In the genomic region with DNA sequence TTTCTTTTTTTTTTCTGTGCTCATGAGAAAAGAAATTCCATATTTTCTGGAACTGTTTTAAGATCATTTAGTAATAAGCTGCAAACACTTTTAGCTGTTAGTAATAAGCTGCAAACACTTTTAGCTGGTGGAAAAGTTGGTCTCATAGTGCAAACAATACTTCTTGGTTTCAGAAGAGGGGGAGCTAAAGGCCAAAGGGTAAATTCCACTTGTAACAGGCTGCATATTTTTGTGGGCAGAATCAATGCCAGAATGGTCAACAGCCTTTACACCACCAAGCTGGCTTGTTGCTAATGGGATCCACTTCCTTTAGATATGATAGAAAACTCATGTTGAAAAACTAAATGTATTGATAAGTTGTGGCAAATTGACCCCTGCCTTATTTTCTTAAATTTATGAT, we compare ENCODE assay signal across 30 cellular contexts.
DNase-seq lines count a peak whose midpoint lies in the region; ATAC-seq and TF ChIP-seq lines count a peak whose summit lies in the region.
"Had no signal": no experiment of that assay in that cellular context is flagged by ENCODE, and none has a peak within 500 bp of the region (broad histone marks: within the 10 kb centered on the region; RNA-seq: fewer than 3 reads in every experiment).

No MANE protein-coding gene starts in this region.

- peak overlapping the region; percentile 16 for H3K27ac Mint-ChIP-seq in Calu3 (ENCODE audit: unreplicated experiment)
- H3K27ac Mint-ChIP-seq: activated CD4-positive, alpha-beta T cell treated with anti-CD3 and anti-CD28 coated beads, Interleukin-2, amount 10 ng/mL, durations not matched to agents 24 days and 14 days; B cell; CD8-positive, alpha-beta memory T cell; naive B cell; T-helper 2 cell treated with Interferon-gamma antibody and Interleukin-4, amounts not matched to agents 5 μg/mL and 100 μg/mL, for 36 hours had no signal

- H3K79me2 ChIP-seq in hepatocyte: no peaks in the 10 kb centered on the region
- H3K79me2 ChIP-seq: parathyroid adenoma had no signal

- no peaks in the 10 kb centered on the region for H3K27me3 ChIP-seq in hepatocyte
- H3K27me3 ChIP-seq in neuron (ENCODE audit: insufficient read depth, low read length): no peaks in the 10 kb centered on the region
- H3K27me3 ChIP-seq in left lung: no peaks in the 10 kb centered on the region
- H3K27me3 ChIP-seq: sigmoid colon had no signal

- peak; percentile 16 for DNase-seq in Calu3
- DNase-seq in astrocyte of the cerebellum (ENCODE audit: low read depth): peak; percentile 53
- DNase-seq in hepatocyte (ENCODE audit: low spot score): peak; percentile 11
- DNase-seq in NCI-H524 treated with DMSO at 0.1 percent for 48 hours (lab: John Stamatoyannopoulos, UW): no peak
- DNase-seq in NCI-H1417 (lab: John Stamatoyannopoulos, UW): no peak
- DNase-seq in left lung: no peak
- DNase-seq: activated CD4-positive, alpha-beta T cell treated with anti-CD3 and anti-CD28 coated beads, Interleukin-2, amount 10 ng/mL, durations not matched to agents 24 days and 14 days; activated naive CD4-positive, alpha-beta T cell treated with Interleukin-2 at 50 U/mL for 16 hours; activated T-cell treated with anti-CD3 and anti-CD28 coated beads, Interleukin-2, amount 50 U/mL, for 4 hours; amniotic stem cell; CD8-positive, alpha-beta memory T cell; DMS153; IMR-90; naive B cell; NCI-H1105; NCI-H2029 treated with DMSO at 0.1 percent for 48 hours; NCI-H2227 treated with DMSO at 0.1 percent for 48 hours; OCI-M1; sigmoid colon; stimulated activated CD4-positive, alpha-beta T cell treated with anti-CD3 and anti-CD28 coated beads, Interleukin-15, amount 100 ng/mL, for 24 hours; stimulated activated CD8-positive, alpha-beta memory T cell treated with anti-CD3 and anti-CD28 coated beads, Interleukin-4, amount 100 ng/mL, for 48 hours; trophoblast cell; WERI-Rb-1 had no signal

- H3K36me3 ChIP-seq in hepatocyte (replicated peaks; ENCODE audit: insufficient read depth, low read depth): no peaks in the 10 kb centered on the region
- H3K36me3 ChIP-seq in neuron (ENCODE audit: insufficient read depth, low read length): no peaks in the 10 kb centered on the region
- H3K36me3 ChIP-seq in left lung: no peaks in the 10 kb centered on the region
- H3K36me3 ChIP-seq: sigmoid colon, WERI-Rb-1 had no signal

- H3K4me2 ChIP-seq in hepatocyte: no peak overlapping the region

- CTCF ChIA-PET in Calu3 (lab: Charles Lee): no interaction called here

- no peaks in the 10 kb centered on the region for H3K9me2 ChIP-seq in hepatocyte (replicated peaks; ENCODE audit: insufficient read depth)

- H3K9me3 ChIP-seq in hepatocyte (ENCODE audit: low read depth): no peaks in the 10 kb centered on the region
- no peaks in the 10 kb centered on the region for H3K9me3 ChIP-seq in neuron (ENCODE audit: low read length)
- H3K9me3 ChIP-seq in left lung: no peaks in the 10 kb centered on the region
- H3K9me3 ChIP-seq: sigmoid colon had no signal

- no peak overlapping the region for H3K4me3 Mint-ChIP-seq in Calu3 (ENCODE audit: low read depth, unreplicated experiment)
- H3K4me3 Mint-ChIP-seq: activated CD4-positive, alpha-beta T cell treated with anti-CD3 and anti-CD28 coated beads, Interleukin-2, amount 10 ng/mL, durations not matched to agents 24 days and 14 days; activated T-cell treated with anti-CD3 and anti-CD28 coated beads, Interleukin-2, amount 50 U/mL, for 4 hours; B cell; CD8-positive, alpha-beta memory T cell; naive B cell; T-helper 2 cell treated with Interferon-gamma antibody and Interleukin-4, amounts not matched to agents 5 μg/mL and 100 μg/mL, for 36 hours had no signal

- TF ChIP-seq CTCF in Calu3 (IDR thresholded peaks at IDR 0.05; ENCODE audit: unreplicated experiment): no peak
- TF ChIP-seq CTCF in astrocyte of the cerebellum (IDR thresholded peaks at IDR 0.05; ENCODE audit: low read depth, low read length, missing control alignments): no peak
- TF ChIP-seq CTCF in hepatocyte (IDR thresholded peaks at IDR 0.05; ENCODE audit: poor library complexity): no peak
- TF ChIP-seq CTCF in left lung (IDR thresholded peaks at IDR 0.05): no peak

- no peak overlapping the region for H3K4me3 ChIP-seq in astrocyte of the cerebellum (ENCODE audit: low read depth, low read length)
- no peak overlapping the region for H3K4me3 ChIP-seq in hepatocyte
- no peak overlapping the region for H3K4me3 ChIP-seq in neuron (ENCODE audit: low read length)
- H3K4me3 ChIP-seq in left lung: no peak overlapping the region
- H3K4me3 ChIP-seq: sigmoid colon had no signal

- BruUV-seq in Calu3 (replicated peaks; lab: Mats Ljungman, UMichigan): no TSS peak

- peaks cover 2% of the 10 kb centered on the region for H3K9me3 Mint-ChIP-seq in Calu3 (ENCODE audit: low read depth, unreplicated experiment)
- H3K9me3 Mint-ChIP-seq: activated CD4-positive, alpha-beta T cell treated with anti-CD3 and anti-CD28 coated beads, Interleukin-2, amount 10 ng/mL, durations not matched to agents 24 days and 14 days; activated T-cell treated with anti-CD3 and anti-CD28 coated beads, Interleukin-2, amount 50 U/mL, for 4 hours; T-helper 2 cell treated with Interferon-gamma antibody and Interleukin-4, amounts not matched to agents 5 μg/mL and 100 μg/mL, for 36 hours had no signal

- peaks cover 10% of the 10 kb centered on the region for H3K4me1 Mint-ChIP-seq in Calu3 (ENCODE audit: low read depth, unreplicated experiment)
- H3K4me1 Mint-ChIP-seq: activated CD4-positive, alpha-beta T cell treated with anti-CD3 and anti-CD28 coated beads, Interleukin-2, amount 10 ng/mL, durations not matched to agents 24 days and 14 days; B cell; CD8-positive, alpha-beta memory T cell; naive B cell had no signal

- H2AFZ ChIP-seq in hepatocyte (no peak overlapping the region), neuron (ENCODE audit: low read depth, low read length) (peak overlapping the region; percentile 53)
- H2AFZ ChIP-seq: parathyroid adenoma had no signal

- intact Hi-C loops in Calu3 (cut with micrococcal nuclease; ENCODE audit: unreplicated experiment) (no loop called here), left lung (cut with DNase I) (no loop called here)

- in situ Hi-C loops in astrocyte of the cerebellum (cut with HindIII; ENCODE audit: low sequenced_read_pairs): no loop called here

- no peak overlapping the region for H3K27ac ChIP-seq in hepatocyte
- no peak overlapping the region for H3K27ac ChIP-seq in left lung
- H3K27ac ChIP-seq: HL-60, parathyroid adenoma, sigmoid colon, WERI-Rb-1 had no signal

- no peak for ATAC-seq in HG03097 (IDR thresholded peaks at IDR 0.05; ENCODE audit: low FRiP score, unreplicated experiment)
- no peak for ATAC-seq in left lung
- ATAC-seq: activated T-cell treated with anti-CD3 and anti-CD28 coated beads, Interleukin-2, amount 50 U/mL, for 4 hours; Right ventricle myocardium inferior had no signal

- H3K36me3 Mint-ChIP-seq in Calu3 (ENCODE audit: insufficient read depth, unreplicated experiment): no peaks in the 10 kb centered on the region
- H3K36me3 Mint-ChIP-seq: CD8-positive, alpha-beta memory T cell; naive B cell had no signal

- H3K27me3 Mint-ChIP-seq in Calu3 (ENCODE audit: unreplicated experiment): no peaks in the 10 kb centered on the region
- H3K27me3 Mint-ChIP-seq: activated CD4-positive, alpha-beta T cell treated with anti-CD3 and anti-CD28 coated beads, Interleukin-2, amount 10 ng/mL, durations not matched to agents 24 days and 14 days; B cell; naive B cell had no signal

- H3K4me1 ChIP-seq in hepatocyte (ENCODE audit: insufficient read depth) (peaks cover 6% of the 10 kb centered on the region), neuron (ENCODE audit: insufficient read depth, low read length) (peaks cover 22% of the 10 kb centered on the region), left lung (no peaks in the 10 kb centered on the region)
- H3K4me1 ChIP-seq: parathyroid adenoma, sigmoid colon had no signal

- no peaks in the 10 kb centered on the region for H4K20me1 ChIP-seq in hepatocyte (ENCODE audit: insufficient read depth, poor library complexity, severe bottlenecking)

Comparison
In these comparisons a context has a peak if more than half of its experiments do, and no peak if none do; other contexts are left out.
1. DNase-seq: peak in Calu3 (single experiment), astrocyte of the cerebellum (single experiment) and hepatocyte (single experiment); none in NCI-H524 treated with DMSO at 0.1 percent for 48 hours (single experiment), NCI-H1417 (0 of 3) and left lung (0 of 2).